ENCODE assay signal across 1 cellular context in the genomic region with DNA sequence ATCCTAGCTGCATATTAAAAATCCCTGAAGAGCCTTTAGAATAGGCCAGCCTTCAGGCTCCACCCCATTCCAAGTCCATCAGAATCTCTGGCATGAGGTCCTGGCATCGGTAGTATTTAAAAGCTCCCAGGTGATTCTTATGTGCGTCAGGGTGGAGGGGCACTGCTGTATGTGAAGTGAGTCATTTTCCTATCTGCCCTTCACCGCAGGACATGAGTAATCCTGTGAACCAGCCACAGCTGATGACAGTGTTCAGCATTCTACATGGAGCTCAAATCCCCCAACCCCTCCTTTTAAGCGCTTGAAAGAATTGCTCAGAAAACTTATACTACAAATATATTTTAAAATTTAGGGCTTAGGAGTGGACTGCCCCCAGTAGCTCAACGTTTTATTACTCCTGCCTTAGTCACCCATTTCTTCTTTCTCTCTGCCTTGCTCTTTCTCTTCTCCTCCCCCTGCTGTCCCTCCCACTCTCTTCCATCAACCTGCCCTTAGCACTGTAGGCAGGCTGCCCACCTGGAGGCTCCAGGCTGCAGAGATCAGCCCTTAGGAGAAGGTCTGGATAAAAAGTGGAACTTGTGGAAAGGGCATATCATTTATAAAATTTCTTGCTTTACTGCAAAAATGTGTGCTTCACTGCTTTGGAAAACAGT.
TF ChIP-seq lines count a peak whose summit lies in the region.

No MANE protein-coding gene starts in this region.

TF ChIP-seq in SK-N-SH treated with all-trans-retinoic acid at 6 μM for 48 hours, 23 proteins besides CTCF, POLR2A, EP300 and RAD21 (continued from another document):
- TF ChIP-seq, protein P1, sequence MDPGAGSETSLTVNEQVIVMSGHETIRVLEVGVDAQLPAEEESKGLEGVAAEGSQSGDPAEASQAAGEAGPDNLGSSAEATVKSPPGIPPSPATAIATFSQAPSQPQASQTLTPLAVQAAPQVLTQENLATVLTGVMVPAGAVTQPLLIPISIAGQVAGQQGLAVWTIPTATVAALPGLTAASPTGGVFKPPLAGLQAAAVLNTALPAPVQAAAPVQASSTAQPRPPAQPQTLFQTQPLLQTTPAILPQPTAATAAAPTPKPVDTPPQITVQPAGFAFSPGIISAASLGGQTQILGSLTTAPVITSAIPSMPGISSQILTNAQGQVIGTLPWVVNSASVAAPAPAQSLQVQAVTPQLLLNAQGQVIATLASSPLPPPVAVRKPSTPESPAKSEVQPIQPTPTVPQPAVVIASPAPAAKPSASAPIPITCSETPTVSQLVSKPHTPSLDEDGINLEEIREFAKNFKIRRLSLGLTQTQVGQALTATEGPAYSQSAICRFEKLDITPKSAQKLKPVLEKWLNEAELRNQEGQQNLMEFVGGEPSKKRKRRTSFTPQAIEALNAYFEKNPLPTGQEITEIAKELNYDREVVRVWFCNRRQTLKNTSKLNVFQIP (CRISPR knock-in tag; IDR thresholded peaks at IDR 0.05; ENCODE audit: borderline replicate concordance, low read depth): no peak
